ENCODE assay signal across 7 cellular contexts in genomic region chr15:35756588-35756987, GRCh38.
"Had no signal": no experiment of that assay in that cellular context is flagged by ENCODE, and none has a peak within 500 bp of the region (broad histone marks: within the 10 kb centered on the region; RNA-seq: fewer than 3 reads in every experiment).

No MANE protein-coding gene starts in this region.

- DNase-seq: H9, HCEC 1CT, KBM-7 had no signal

- FAIRE-seq: H1, H54, HTR-8/SVneo had no signal

- H3K4me3 ChIP-seq: GM23338 had no signal
